Comparison of ENCODE assay signal across 17 cellular contexts in the genomic region with DNA sequence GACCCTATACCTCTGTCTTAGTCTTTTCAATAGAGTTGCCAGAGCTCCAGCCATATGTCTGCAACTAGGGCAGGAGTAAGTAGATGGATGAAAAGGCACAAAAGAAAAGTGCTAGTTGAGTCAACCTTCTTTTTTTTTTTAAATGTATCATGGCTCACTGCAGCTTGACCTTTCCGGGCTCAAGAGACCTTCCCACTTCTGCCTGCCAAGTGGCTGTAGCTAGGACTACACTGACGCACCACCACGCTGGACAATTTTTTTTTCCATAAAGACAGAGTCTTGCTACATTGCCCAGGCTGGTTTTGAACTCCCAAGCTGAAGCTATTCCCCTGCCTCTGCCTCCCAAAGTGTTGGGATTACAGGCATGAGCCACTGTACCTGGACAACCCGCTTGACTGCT. TPM values are rescaled to one million over a fixed set of nuclear protein-coding genes. Genes with fewer than 3 reads are reported as not detected.
"Had no signal": no experiment of that assay in that cellular context is flagged by ENCODE, and none has a peak within 500 bp of the region (broad histone marks: within the 10 kb centered on the region; RNA-seq: fewer than 3 reads in every experiment).

No MANE protein-coding gene starts in this region.

- H2AFZ ChIP-seq: hepatocyte had no signal

- DNase-seq: activated CD4-positive, CD25-positive, alpha-beta regulatory T cell; activated effector memory CD4-positive, alpha-beta T cell treated with Interleukin-2 at 50 U/mL for 16 hours; dorsolateral prefrontal cortex; left cardiac atrium; lower lobe of right lung; natural killer cell; posterior cingulate gyrus; small intestine; T-helper 1 cell had no signal

- H3K4me1 ChIP-seq: breast epithelium had no signal

- H3K36me3 ChIP-seq: breast epithelium, esophagus muscularis mucosa, lower lobe of right lung, right atrium auricular region, tibial nerve, vagina had no signal

- H3K4me3 ChIP-seq: breast epithelium, dorsolateral prefrontal cortex, esophagus muscularis mucosa, hepatocyte, lower lobe of right lung, right atrium auricular region, tibial nerve, vagina had no signal

- H3K4me2 ChIP-seq: hepatocyte had no signal

- H3K9me3 ChIP-seq: breast epithelium, esophagus muscularis mucosa, lower lobe of right lung, right atrium auricular region, tibial nerve, vagina had no signal

- H3K79me2 ChIP-seq: hepatocyte had no signal

- H3K27ac ChIP-seq: breast epithelium, dorsolateral prefrontal cortex, esophagus muscularis mucosa, hepatocyte, lower lobe of right lung, right atrium auricular region, tibial nerve, vagina had no signal

- H3K27me3 ChIP-seq: breast epithelium, dorsolateral prefrontal cortex, esophagus muscularis mucosa, hepatocyte, right atrium auricular region, tibial nerve, vagina had no signal

RNA-seq across cellular contexts. Expression of a gene that starts 27.3 kb away (rescaled TPM):
- total RNA-seq: breast epithelium, chondrocyte, dorsolateral prefrontal cortex, esophagus muscularis mucosa, left cardiac atrium, lower lobe of right lung, mucosa of gallbladder, natural killer cell, right atrium auricular region, tibial nerve had no signal

RNA-seq across cellular contexts. Expression of a gene that starts 57.6 kb away (rescaled TPM):
- total RNA-seq: breast epithelium, chondrocyte, hepatocyte, tibial nerve, vagina had no signal
